In the genomic region with DNA sequence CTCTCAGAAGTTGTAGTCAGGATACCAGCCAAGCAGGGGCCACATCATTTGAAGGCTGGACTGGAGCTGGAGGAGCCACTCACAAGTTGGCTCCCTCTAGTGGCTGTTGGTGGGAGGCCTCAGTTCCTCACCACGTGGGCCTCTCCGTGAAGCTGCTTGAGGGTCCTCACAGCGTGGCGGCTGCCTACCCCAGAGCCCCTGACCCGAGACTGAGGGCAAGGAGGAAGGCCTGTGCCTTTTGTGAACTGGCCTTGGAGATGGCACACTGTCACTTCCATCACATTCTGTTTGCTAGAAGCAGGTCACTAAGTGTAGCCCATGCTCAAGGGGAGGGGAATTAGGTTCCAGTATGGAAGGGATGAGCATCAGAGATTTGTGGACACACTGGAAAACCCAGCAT, we compare ENCODE assay signal across 8 cellular contexts. TPM values are rescaled to one million over a fixed set of nuclear protein-coding genes. Genes with fewer than 3 reads are reported as not detected.
A peak's percentile ranks its signal among the peaks of the same experiment; 100 is the strongest.
DNase-seq lines count a peak whose midpoint lies in the region; ATAC-seq and TF ChIP-seq lines count a peak whose summit lies in the region.

No MANE protein-coding gene starts in this region.

- H3K27ac ChIP-seq in 22Rv1 (no peak overlapping the region), coronary artery (no peak overlapping the region)

- H3K4me3 Mint-ChIP-seq in activated CD4-positive, alpha-beta T cell treated with anti-CD3 and anti-CD28 coated beads, Interleukin-2, amount 10 ng/mL, durations not matched to agents 7 days and 5 days = no peak overlapping the region
- H3K4me3 Mint-ChIP-seq in memory B cell = no peak overlapping the region

- TF ChIP-seq CTCF in 22Rv1 (IDR thresholded peaks at IDR 0.05) = peak; percentile 95
- TF ChIP-seq CTCF in GM12874 (IDR thresholded peaks at IDR 0.05; ENCODE audit: insufficient read depth, low read depth, low read length) = peak; percentile 97
- peak; percentile 69 for TF ChIP-seq CTCF in coronary artery (IDR thresholded peaks at IDR 0.05)

- DNase-seq in NCI-H226 = peak; percentile 27
- DNase-seq in activated CD4-positive, alpha-beta T cell treated with anti-CD3 and anti-CD28 coated beads, Interleukin-2, amount 10 ng/mL, durations not matched to agents 7 days and 5 days = peak; percentile 77
- no peak for DNase-seq in coronary artery (ENCODE audit: low spot score)
- DNase-seq in memory B cell (ENCODE audit: low spot score in 2 of 2) = peak; percentile 68 to 73
- DNase-seq in stimulated activated CD8-positive, alpha-beta memory T cell treated with anti-CD3 and anti-CD28 coated beads, Interleukin-7, amount 100 ng/mL, for 24 hours (ENCODE audit: low read depth) = peak; percentile 51

- no peak overlapping the region for H3K4me3 ChIP-seq in coronary artery

- no peaks in the 10 kb centered on the region for H3K27me3 Mint-ChIP-seq in activated CD4-positive, alpha-beta T cell treated with anti-CD3 and anti-CD28 coated beads, Interleukin-2, amount 10 ng/mL, durations not matched to agents 7 days and 5 days
- peaks cover 3% of the 10 kb centered on the region for H3K27me3 Mint-ChIP-seq in memory B cell

- H3K36me3 Mint-ChIP-seq in activated CD4-positive, alpha-beta T cell treated with anti-CD3 and anti-CD28 coated beads, Interleukin-2, amount 10 ng/mL, durations not matched to agents 7 days and 5 days (ENCODE audit: low read depth) = no peaks in the 10 kb centered on the region
- no peaks in the 10 kb centered on the region for H3K36me3 Mint-ChIP-seq in memory B cell

- peaks cover 9% of the 10 kb centered on the region for H3K4me1 Mint-ChIP-seq in activated CD4-positive, alpha-beta T cell treated with anti-CD3 and anti-CD28 coated beads, Interleukin-2, amount 10 ng/mL, durations not matched to agents 7 days and 5 days
- peaks cover 11% of the 10 kb centered on the region for H3K4me1 Mint-ChIP-seq in memory B cell

- POLR2A ChIA-PET in activated CD4-positive, alpha-beta T cell treated with anti-CD3 and anti-CD28 coated beads, Interleukin-2, amount 10 ng/mL, durations not matched to agents 7 days and 5 days (lab: Charles Lee) = interaction anchor here (0.6 kb wide), 1 partner anchor 86 kb away, joined by 3 read pairs; no protein-coding TSS in a partner anchor

- no peaks in the 10 kb centered on the region for H3K9me3 Mint-ChIP-seq in activated CD4-positive, alpha-beta T cell treated with anti-CD3 and anti-CD28 coated beads, Interleukin-2, amount 10 ng/mL, durations not matched to agents 7 days and 5 days
- H3K9me3 Mint-ChIP-seq in memory B cell = no peaks in the 10 kb centered on the region

- no peak overlapping the region for H3K27ac Mint-ChIP-seq in activated CD4-positive, alpha-beta T cell treated with anti-CD3 and anti-CD28 coated beads, Interleukin-2, amount 10 ng/mL, durations not matched to agents 7 days and 5 days
- H3K27ac Mint-ChIP-seq in memory B cell = no peak overlapping the region

- ATAC-seq in memory B cell (ENCODE audit: low read depth) = peak; percentile 75
- no peak for ATAC-seq in HG03565 (IDR thresholded peaks at IDR 0.05; ENCODE audit: unreplicated experiment)

- CTCF ChIA-PET in activated CD4-positive, alpha-beta T cell treated with anti-CD3 and anti-CD28 coated beads, Interleukin-2, amount 10 ng/mL, durations not matched to agents 7 days and 5 days (lab: Charles Lee) = interaction anchor here (0.6 to 2.9 kb wide), 13 partner anchors 8 to 158 kb away, joined by 3 to 10 read pairs (median 4); no protein-coding TSS in a partner anchor

RNA-seq across cellular contexts. Expression of gene GNA11, which starts 14.6 kb away (rescaled TPM):
- total RNA-seq in activated CD4-positive, alpha-beta T cell treated with anti-CD3 and anti-CD28 coated beads, Interleukin-2, amount 10 ng/mL, durations not matched to agents 7 days and 5 days = under 1 TPM; 0.79 to 0.87 TPM

RNA-seq across cellular contexts. Expression of gene GNA15, which starts 27.1 kb away (rescaled TPM):
- total RNA-seq in activated CD4-positive, alpha-beta T cell treated with anti-CD3 and anti-CD28 coated beads, Interleukin-2, amount 10 ng/mL, durations not matched to agents 7 days and 5 days = 10 to 100 TPM; 22.8 to 23.6 TPM

RNA-seq across cellular contexts. Expression of gene TLE5, which starts 46.5 kb away (rescaled TPM):
- 100 to 1,000 TPM; 837 to 960 TPM for total RNA-seq in activated CD4-positive, alpha-beta T cell treated with anti-CD3 and anti-CD28 coated beads, Interleukin-2, amount 10 ng/mL, durations not matched to agents 7 days and 5 days
